2 cellular contexts compared by ENCODE assay signal in genomic region chr7:79502151-79502550, GRCh38.
TF ChIP-seq lines count a peak whose summit lies in the region.

No MANE protein-coding gene starts in this region.

TF ChIP-seq in GM23338, 12 proteins besides CTCF, POLR2A, EP300 and RAD21:
- no peak for TF ChIP-seq ZNF462 (CRISPR knock-in tag; IDR thresholded peaks at IDR 0.05)

TF ChIP-seq in H1, 55 proteins besides CTCF, POLR2A, EP300 and RAD21:
- TF ChIP-seq POU5F1 (IDR thresholded peaks at IDR 0.05; ENCODE audit: low read depth, low read length), result no peak
- TF ChIP-seq SP2 (IDR thresholded peaks at IDR 0.05; ENCODE audit: low read length), result no peak
- no peak for TF ChIP-seq TAF1 (IDR thresholded peaks at IDR 0.05; ENCODE audit: low read depth, low read length)
- no peak for TF ChIP-seq TBP (IDR thresholded peaks at IDR 0.05; ENCODE audit: low read depth, low read length)
- no peak for TF ChIP-seq MAX (IDR thresholded peaks at IDR 0.05)
- TF ChIP-seq JUN (IDR thresholded peaks at IDR 0.05; ENCODE audit: low read depth, low read length), result no peak
